Comparison of ENCODE assay signal across 1 cellular context in genomic region chr14:24110060-24110459, GRCh38.
TF ChIP-seq lines count a peak whose summit lies in the region.

No MANE protein-coding gene starts in this region.

TF ChIP-seq in HepG2, 621 proteins besides CTCF, POLR2A, EP300 and RAD21 (continued from another document):
- TF ChIP-seq KDM2A (CRISPR knock-in tag; IDR thresholded peaks at IDR 0.05; ENCODE audit: borderline replicate concordance, low read depth) (peak; percentile 17; the same call in 1 of the 2 replicates), KDM6A (CRISPR knock-in tag; IDR thresholded peaks at IDR 0.05; ENCODE audit: low read depth) (peak; percentile 19; the same call in 1 of the 2 replicates), ZBTB38 (CRISPR knock-in tag; IDR thresholded peaks at IDR 0.05) (peak; percentile 44; the same call in 1 of the 2 replicates), BCL6 (CRISPR knock-in tag; IDR thresholded peaks at IDR 0.05) (0 out of 2 replicates have a peak, but pooled peaks have one; percentile 7), SP140L (CRISPR knock-in tag; IDR thresholded peaks at IDR 0.05; ENCODE audit: borderline replicate concordance) (0 out of 2 replicates have a peak, but pooled peaks have one; percentile 37), CEBPB (IDR thresholded peaks at IDR 0.05; ENCODE audit: borderline replicate concordance, low read depth, low read length) (peak; percentile 82), CEBPG (CRISPR knock-in tag; IDR thresholded peaks at IDR 0.05) (peak; percentile 90), PLSCR1 (CRISPR knock-in tag; IDR thresholded peaks at IDR 0.05; ENCODE audit: borderline replicate concordance) (no peak), ZNF362 (CRISPR knock-in tag; IDR thresholded peaks at IDR 0.05; ENCODE audit: borderline replicate concordance) (peak; percentile 77; the same call in 1 of the 2 replicates)
TF ChIP-seq in HepG2: peak in this region for 46.
